ENCODE assay signal across 10 cellular contexts in genomic region chr13:75312884-75313520, GRCh38.
DNase-seq lines count a peak whose midpoint lies in the region; ATAC-seq, FAIRE-seq and TF ChIP-seq lines count a peak whose summit lies in the region.
"Had no signal": no experiment of that assay in that cellular context is flagged by ENCODE, and none has a peak within 500 bp of the region (broad histone marks: within the 10 kb centered on the region; RNA-seq: fewer than 3 reads in every experiment).

No MANE protein-coding gene starts in this region.

- no peaks in the 10 kb centered on the region for H3K36me3 ChIP-seq in mucosa of descending colon (ENCODE audit: low read depth)

- H3K4me3 ChIP-seq in mucosa of descending colon: no peak overlapping the region

- ATAC-seq in GM18858 (IDR thresholded peaks at IDR 0.05; ENCODE audit: unreplicated experiment) (peak; percentile 50), HG02759 (IDR thresholded peaks at IDR 0.05; ENCODE audit: unreplicated experiment) (peak; percentile 45), mucosa of descending colon (peak; percentile 78), GM19395 (IDR thresholded peaks at IDR 0.05; ENCODE audit: unreplicated experiment) (no peak)
- ATAC-seq: CD8-positive, alpha-beta T cell had no signal

- no peak for TF ChIP-seq POLR2A in H54 (IDR thresholded peaks at IDR 0.05; ENCODE audit: low read depth, low read length)

- intact Hi-C loops in mucosa of descending colon (cut with DNase I, micrococcal nuclease): no loop called here

- H3K9me3 ChIP-seq in mucosa of descending colon: no peaks in the 10 kb centered on the region

- no peak for TF ChIP-seq CTCF in mucosa of descending colon (IDR thresholded peaks at IDR 0.05)

- no peaks in the 10 kb centered on the region for H3K4me1 ChIP-seq in mucosa of descending colon (ENCODE audit: low read depth)

- no peak for FAIRE-seq in H54 (lab: Jason Lieb, UNC)

- DNase-seq in activated CD4-positive, alpha-beta T cell treated with anti-CD3 and anti-CD28 coated beads for 4 hours: peak; percentile 21 to 31
- DNase-seq in mucosa of descending colon (no peak), nucleus accumbens (lab: John Stamatoyannopoulos, UW) (no peak), H54 (ENCODE audit: insufficient read length, low spot score) (no peak), mucosa of gallbladder (ENCODE audit: low spot score) (no peak)
- DNase-seq: NCI-H1417 had no signal

Comparison
In these comparisons a context has a peak if more than half of its experiments do, and no peak if none do; other contexts are left out.
1. DNase-seq: peak in activated CD4-positive, alpha-beta T cell treated with anti-CD3 and anti-CD28 coated beads for 4 hours (2 of 2); none in mucosa of descending colon (0 of 3), nucleus accumbens (0 of 56), H54 (single experiment) and mucosa of gallbladder (single experiment).